ENCODE assay signal across 11 cellular contexts in genomic region chr6:34315780-34316179, GRCh38.
DNase-seq lines count a peak whose midpoint lies in the region; ATAC-seq and TF ChIP-seq lines count a peak whose summit lies in the region.
"Had no signal": no experiment of that assay in that cellular context is flagged by ENCODE, and none has a peak within 500 bp of the region (broad histone marks: within the 10 kb centered on the region; RNA-seq: fewer than 3 reads in every experiment).

No MANE protein-coding gene starts in this region.

- intact Hi-C loops in activated CD4-positive, alpha-beta memory T cell treated with anti-CD3 and anti-CD28 coated beads for 36 hours (cut with micrococcal nuclease): no loop called here

- H3K36me3 Mint-ChIP-seq in activated CD4-positive, alpha-beta memory T cell treated with anti-CD3 and anti-CD28 coated beads for 36 hours: peaks cover 2% of the 10 kb centered on the region
- H3K36me3 Mint-ChIP-seq in activated CD4-positive, alpha-beta memory T cell treated with anti-CD3 and anti-CD28 coated beads, Interleukin-2, amount 10 ng/mL, durations not matched to agents 7 days and 5 days (ENCODE audit: low read depth): no peaks in the 10 kb centered on the region
- peaks cover 1% of the 10 kb centered on the region for H3K36me3 Mint-ChIP-seq in central memory CD8-positive, alpha-beta T cell (ENCODE audit: insufficient read depth)

- no peak for ATAC-seq in central memory CD8-positive, alpha-beta T cell (replicated peaks; ENCODE audit: extremely low read depth, poor library complexity, severe bottlenecking)
- ATAC-seq in stimulated activated naive CD8-positive, alpha-beta T cell treated with anti-CD3 and anti-CD28 coated beads, Interleukin-15, amount 100 ng/mL, for 72 hours: peak; percentile 80

- no peaks in the 10 kb centered on the region for H3K9me3 ChIP-seq in OCI-LY3 (ENCODE audit: insufficient read depth, low read length)

- peak overlapping the region; percentile 61 for H3K4me3 ChIP-seq in OCI-LY3 (ENCODE audit: low read length)

- CTCF ChIA-PET in activated CD4-positive, alpha-beta memory T cell treated with anti-CD3 and anti-CD28 coated beads for 36 hours (lab: Charles Lee): interaction anchor here (0.7 to 1.5 kb wide), 5 partner anchors 10 to 120 kb away, joined by 3 to 5 read pairs (median 3); no protein-coding TSS in a partner anchor
- CTCF ChIA-PET in activated CD4-positive, alpha-beta memory T cell treated with anti-CD3 and anti-CD28 coated beads, Interleukin-2, amount 10 ng/mL, durations not matched to agents 7 days and 5 days (lab: Charles Lee): interaction anchor here (1.1 kb wide), 1 partner anchor 22 kb away, joined by 3 read pairs; no protein-coding TSS in a partner anchor

- no peak for TF ChIP-seq CTCF in OCI-LY3 (IDR thresholded peaks at IDR 0.05; ENCODE audit: low read depth, low read length)

- peak overlapping the region; percentile 39 for H3K9ac ChIP-seq in OCI-LY3 (ENCODE audit: low read length)

- H3K4me3 Mint-ChIP-seq in activated CD4-positive, alpha-beta memory T cell treated with anti-CD3 and anti-CD28 coated beads for 36 hours: peak overlapping the region; percentile 35
- H3K4me3 Mint-ChIP-seq in activated CD4-positive, alpha-beta memory T cell treated with anti-CD3 and anti-CD28 coated beads, Interleukin-2, amount 10 ng/mL, durations not matched to agents 7 days and 5 days: no peak overlapping the region
- no peak overlapping the region for H3K4me3 Mint-ChIP-seq in central memory CD8-positive, alpha-beta T cell
- H3K4me3 Mint-ChIP-seq in stimulated activated naive CD8-positive, alpha-beta T cell treated with anti-CD3 and anti-CD28 coated beads, Interleukin-15, amount 100 ng/mL, for 72 hours: peak overlapping the region; percentile 55 to 77

- H3K27me3 Mint-ChIP-seq in activated CD4-positive, alpha-beta memory T cell treated with anti-CD3 and anti-CD28 coated beads for 36 hours: no peaks in the 10 kb centered on the region
- no peaks in the 10 kb centered on the region for H3K27me3 Mint-ChIP-seq in activated CD4-positive, alpha-beta memory T cell treated with anti-CD3 and anti-CD28 coated beads, Interleukin-2, amount 10 ng/mL, durations not matched to agents 7 days and 5 days
- no peaks in the 10 kb centered on the region for H3K27me3 Mint-ChIP-seq in central memory CD8-positive, alpha-beta T cell
- H3K27me3 Mint-ChIP-seq in stimulated activated naive CD8-positive, alpha-beta T cell treated with anti-CD3 and anti-CD28 coated beads, Interleukin-15, amount 100 ng/mL, for 72 hours: no peaks in the 10 kb centered on the region

- peaks cover 7% of the 10 kb centered on the region; the same call in 1 of the 2 replicates for H3K79me2 ChIP-seq in OCI-LY3 (ENCODE audit: low read length)

- peak overlapping the region; percentile 87 for H3K4me2 ChIP-seq in OCI-LY3 (ENCODE audit: low read length)

- peak overlapping the region; percentile 41 for H3K27ac ChIP-seq in OCI-LY3 (ENCODE audit: low read length)
- H3K27ac ChIP-seq: brain microvascular endothelial cell had no signal

- H3K36me3 ChIP-seq in OCI-LY3 (replicated peaks; ENCODE audit: low read depth, low read length): no peaks in the 10 kb centered on the region
- H3K36me3 ChIP-seq: brain microvascular endothelial cell had no signal

- H3K27me3 ChIP-seq in OCI-LY3 (ENCODE audit: low read depth, low read length): no peaks in the 10 kb centered on the region
- H3K27me3 ChIP-seq: brain microvascular endothelial cell had no signal

- peaks cover 47% of the 10 kb centered on the region for H3K4me1 Mint-ChIP-seq in activated CD4-positive, alpha-beta memory T cell treated with anti-CD3 and anti-CD28 coated beads for 36 hours (ENCODE audit: low read depth)
- H3K4me1 Mint-ChIP-seq in activated CD4-positive, alpha-beta memory T cell treated with anti-CD3 and anti-CD28 coated beads, Interleukin-2, amount 10 ng/mL, durations not matched to agents 7 days and 5 days: peaks cover 27% of the 10 kb centered on the region
- peaks cover 33% of the 10 kb centered on the region for H3K4me1 Mint-ChIP-seq in central memory CD8-positive, alpha-beta T cell
- peaks cover 47% of the 10 kb centered on the region for H3K4me1 Mint-ChIP-seq in stimulated activated naive CD8-positive, alpha-beta T cell treated with anti-CD3 and anti-CD28 coated beads, Interleukin-15, amount 100 ng/mL, for 72 hours

- POLR2A ChIA-PET in activated CD4-positive, alpha-beta memory T cell treated with anti-CD3 and anti-CD28 coated beads for 36 hours (lab: Charles Lee): no interaction called here
- POLR2A ChIA-PET in activated CD4-positive, alpha-beta memory T cell treated with anti-CD3 and anti-CD28 coated beads, Interleukin-2, amount 10 ng/mL, durations not matched to agents 7 days and 5 days (lab: Charles Lee): no interaction called here

- peak overlapping the region; percentile 26 for H3K27ac Mint-ChIP-seq in activated CD4-positive, alpha-beta memory T cell treated with anti-CD3 and anti-CD28 coated beads for 36 hours
- H3K27ac Mint-ChIP-seq in activated CD4-positive, alpha-beta memory T cell treated with anti-CD3 and anti-CD28 coated beads, Interleukin-2, amount 10 ng/mL, durations not matched to agents 7 days and 5 days: no peak overlapping the region
- H3K27ac Mint-ChIP-seq in central memory CD8-positive, alpha-beta T cell (ENCODE audit: low read depth): peak overlapping the region; percentile 7
- H3K27ac Mint-ChIP-seq in stimulated activated naive CD8-positive, alpha-beta T cell treated with anti-CD3 and anti-CD28 coated beads, Interleukin-15, amount 100 ng/mL, for 72 hours: peak overlapping the region; percentile 50 to 54

- H2AFZ ChIP-seq in OCI-LY3 (ENCODE audit: low read depth, low read length): peak overlapping the region; percentile 41; the same call in 1 of the 2 replicates

- H4K20me1 ChIP-seq in OCI-LY3 (ENCODE audit: insufficient read depth, low read length): no peaks in the 10 kb centered on the region

- peak; percentile 33 for DNase-seq in activated CD4-positive, alpha-beta memory T cell treated with anti-CD3 and anti-CD28 coated beads for 36 hours
- DNase-seq in activated CD4-positive, alpha-beta memory T cell treated with anti-CD3 and anti-CD28 coated beads, Interleukin-2, amount 10 ng/mL, durations not matched to agents 7 days and 5 days: no peak
- no peak for DNase-seq in central memory CD8-positive, alpha-beta T cell (ENCODE audit: low spot score in 2 of 2)
- DNase-seq in stimulated activated naive CD8-positive, alpha-beta T cell treated with anti-CD3 and anti-CD28 coated beads, Interleukin-15, amount 100 ng/mL, for 72 hours: peak in 1 of 2 donors; percentile 28
- DNase-seq in mesenteric fat pad (ENCODE audit: low spot score): no peak
- DNase-seq in NCI-H2227 treated with DMSO at 0.1 percent for 48 hours (lab: John Stamatoyannopoulos, UW): no peak
- DNase-seq in HuH-7.5 (ENCODE audit: low spot score): no peak
- DNase-seq: brain microvascular endothelial cell, head of caudate nucleus, NCI-H446 had no signal

- H3K4me1 ChIP-seq in OCI-LY3 (ENCODE audit: low read length): peaks cover 39% of the 10 kb centered on the region

- no peaks in the 10 kb centered on the region for H3K9me3 Mint-ChIP-seq in activated CD4-positive, alpha-beta memory T cell treated with anti-CD3 and anti-CD28 coated beads for 36 hours
- H3K9me3 Mint-ChIP-seq in activated CD4-positive, alpha-beta memory T cell treated with anti-CD3 and anti-CD28 coated beads, Interleukin-2, amount 10 ng/mL, durations not matched to agents 7 days and 5 days: no peaks in the 10 kb centered on the region
- no peaks in the 10 kb centered on the region for H3K9me3 Mint-ChIP-seq in central memory CD8-positive, alpha-beta T cell
- no peaks in the 10 kb centered on the region for H3K9me3 Mint-ChIP-seq in stimulated activated naive CD8-positive, alpha-beta T cell treated with anti-CD3 and anti-CD28 coated beads, Interleukin-15, amount 100 ng/mL, for 72 hours

Comparison
In these comparisons a context has a peak if more than half of its experiments do, and no peak if none do; other contexts are left out.
1. H3K4me3 Mint-ChIP-seq: peak in activated CD4-positive, alpha-beta memory T cell treated with anti-CD3 and anti-CD28 coated beads for 36 hours (single experiment) and stimulated activated naive CD8-positive, alpha-beta T cell treated with anti-CD3 and anti-CD28 coated beads, Interleukin-15, amount 100 ng/mL, for 72 hours (2 of 2); none in activated CD4-positive, alpha-beta memory T cell treated with anti-CD3 and anti-CD28 coated beads, Interleukin-2, amount 10 ng/mL, durations not matched to agents 7 days and 5 days (single experiment) and central memory CD8-positive, alpha-beta T cell (single experiment).